14 cellular contexts compared by ENCODE assay signal in the genomic region with DNA sequence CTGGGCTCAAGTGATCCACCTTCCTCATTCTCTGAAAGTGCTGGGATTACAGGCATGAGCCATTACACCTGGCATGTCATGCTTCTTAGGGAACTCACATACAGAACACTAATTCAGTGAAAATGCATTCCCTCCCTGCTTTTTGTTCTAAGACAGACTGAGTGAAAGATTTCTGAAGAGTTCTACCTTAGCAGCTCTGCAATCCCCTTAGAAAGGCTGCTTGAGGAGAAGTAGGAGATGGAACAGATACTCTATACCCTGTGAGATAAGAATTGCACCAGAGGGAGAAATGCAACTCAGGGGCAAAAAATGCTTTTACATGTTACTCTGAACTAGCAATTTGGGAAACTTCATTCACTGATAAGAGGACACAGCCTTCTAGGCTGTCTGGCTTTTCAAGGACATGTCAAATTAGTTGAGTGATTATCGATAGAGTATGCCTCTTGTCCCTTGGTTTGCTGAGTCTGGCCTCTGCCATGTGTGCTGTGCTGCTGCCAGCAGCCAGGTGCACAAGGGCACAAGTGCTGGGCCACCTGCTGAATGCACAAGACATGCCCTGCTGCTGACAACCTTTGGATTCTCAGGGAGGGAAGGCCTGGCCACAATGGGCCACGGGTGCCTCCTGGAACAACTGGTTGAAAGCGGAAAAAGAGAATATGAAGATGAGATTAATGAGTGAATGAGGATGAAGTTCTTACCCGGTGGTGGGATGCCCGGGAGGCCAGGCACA. TPM values are rescaled to one million over a fixed set of nuclear protein-coding genes. Genes with fewer than 3 reads are reported as not detected.
DNase-seq lines count a peak whose midpoint lies in the region; ATAC-seq and TF ChIP-seq lines count a peak whose summit lies in the region.
"Had no signal": no experiment of that assay in that cellular context is flagged by ENCODE, and none has a peak within 500 bp of the region (broad histone marks: within the 10 kb centered on the region; RNA-seq: fewer than 3 reads in every experiment).

No MANE protein-coding gene starts in this region.

- no peak for TF ChIP-seq POLR2A in thyroid gland (IDR thresholded peaks at IDR 0.05)

- peak; percentile 93 for ATAC-seq in left lobe of liver
- ATAC-seq in HG02759 (IDR thresholded peaks at IDR 0.05; ENCODE audit: unreplicated experiment) = no peak
- ATAC-seq: K562 had no signal

- no peaks in the 10 kb centered on the region for H3K27me3 Mint-ChIP-seq in activated T-helper 1 cell treated with anti-CD3 and anti-CD28 coated beads, Interleukin-12 subunit alpha, Interleukin-12 subunit beta, Interleukin-2, Interleukin-4 antibody, amounts not matched to agents 30 ng/mL and 10 ng/mL and 1 ng/mL, durations not matched to agents 14 hours and 24 hours and 36 hours (ENCODE audit: insufficient read depth)

- H3K36me3 ChIP-seq in cardiac muscle cell = peaks cover 33% of the 10 kb centered on the region
- peaks cover 53% of the 10 kb centered on the region for H3K36me3 ChIP-seq in right atrium auricular region
- peaks cover 13 to 19% of the 10 kb centered on the region in 2 donors for H3K36me3 ChIP-seq in thyroid gland

- no peaks in the 10 kb centered on the region for H3K9me3 Mint-ChIP-seq in activated T-helper 1 cell treated with anti-CD3 and anti-CD28 coated beads, Interleukin-12 subunit alpha, Interleukin-12 subunit beta, Interleukin-2, Interleukin-4 antibody, amounts not matched to agents 30 ng/mL and 10 ng/mL and 1 ng/mL, durations not matched to agents 14 hours and 24 hours and 36 hours
- H3K9me3 Mint-ChIP-seq: T-helper 1 cell treated with Interleukin-12 subunit alpha and Interleukin-12 subunit beta and Interleukin-4 antibody, amounts not matched to agents 30 μg/mL and 1 μg/mL, for 36 hours had no signal

- TF ChIP-seq CTCF in cardiac muscle cell (IDR thresholded peaks at IDR 0.05; ENCODE audit: low read depth, low read length) = no peak
- no peak for TF ChIP-seq CTCF in right atrium auricular region (IDR thresholded peaks at IDR 0.05)
- TF ChIP-seq CTCF in thyroid gland (IDR thresholded peaks at IDR 0.05) = no peak

- peak overlapping the region; percentile 72 for H3K27ac ChIP-seq in cardiac muscle cell
- H3K27ac ChIP-seq in right atrium auricular region = no peak overlapping the region
- peak overlapping the region in 2 of 3 donors; percentile 41 to 71 for H3K27ac ChIP-seq in thyroid gland

- H3K27me3 ChIP-seq in cardiac muscle cell (no peaks in the 10 kb centered on the region), right atrium auricular region (no peaks in the 10 kb centered on the region), thyroid gland (no peaks in the 10 kb centered on the region)

- no peak overlapping the region for H3K27ac Mint-ChIP-seq in activated T-helper 1 cell treated with anti-CD3 and anti-CD28 coated beads, Interleukin-12 subunit alpha, Interleukin-12 subunit beta, Interleukin-2, Interleukin-4 antibody, amounts not matched to agents 30 ng/mL and 10 ng/mL and 1 ng/mL, durations not matched to agents 14 hours and 24 hours and 36 hours
- H3K27ac Mint-ChIP-seq: T-helper 1 cell treated with Interleukin-12 subunit alpha and Interleukin-12 subunit beta and Interleukin-4 antibody, amounts not matched to agents 30 μg/mL and 1 μg/mL, for 36 hours had no signal

- intact Hi-C loops in thyroid gland (cut with DNase I) = no loop called here
- intact Hi-C loops in activated T-helper 1 cell treated with anti-CD3 and anti-CD28 coated beads, Interleukin-12 subunit alpha, Interleukin-12 subunit beta, Interleukin-2, Interleukin-4 antibody, amounts not matched to agents 30 ng/mL and 10 ng/mL and 1 ng/mL, durations not matched to agents 14 hours and 24 hours and 36 hours (cut with micrococcal nuclease) = no loop called here

- H3K36me3 Mint-ChIP-seq in activated T-helper 1 cell treated with anti-CD3 and anti-CD28 coated beads, Interleukin-12 subunit alpha, Interleukin-12 subunit beta, Interleukin-2, Interleukin-4 antibody, amounts not matched to agents 30 ng/mL and 10 ng/mL and 1 ng/mL, durations not matched to agents 14 hours and 24 hours and 36 hours (ENCODE audit: low read depth) = peaks cover 21% of the 10 kb centered on the region

- H3K4me3 ChIP-seq in cardiac muscle cell (no peak overlapping the region), right atrium auricular region (no peak overlapping the region), thyroid gland (replicated peaks in 1 of 3) (no peak overlapping the region)
- H3K4me3 ChIP-seq: K562 had no signal

- 85 to 90% methylated on average over 5 of the region's 5 CpGs for WGBS in thyroid gland, 2 donors

- no peaks in the 10 kb centered on the region for H3K9me3 ChIP-seq in cardiac muscle cell (ENCODE audit: low read depth)
- H3K9me3 ChIP-seq in right atrium auricular region = no peaks in the 10 kb centered on the region
- no peaks in the 10 kb centered on the region for H3K9me3 ChIP-seq in thyroid gland

- DNase-seq in cardiac muscle cell (ENCODE audit: low read depth in 1 of 2, low spot score in 1 of 2) (no peak), right atrium auricular region (ENCODE audit: low spot score) (no peak), NCI-H69 (lab: John Stamatoyannopoulos, UW) (peak; percentile 17), left lobe of liver (ENCODE audit: low spot score) (peak; percentile 68), thyroid gland (no peak), nucleus accumbens (lab: John Stamatoyannopoulos, UW) (no peak)
- DNase-seq in activated T-helper 1 cell treated with anti-CD3 and anti-CD28 coated beads, Interleukin-12 subunit alpha, Interleukin-12 subunit beta, Interleukin-2, Interleukin-4 antibody, amounts not matched to agents 30 ng/mL and 10 ng/mL and 1 ng/mL, durations not matched to agents 14 hours and 24 hours and 36 hours (ENCODE audit: low spot score) = no peak
- DNase-seq: HCEC 1CT, NCI-H2227 treated with DMSO at 0.1 percent for 48 hours, NCI-H82 had no signal

- peaks cover 3% of the 10 kb centered on the region for H3K4me1 ChIP-seq in cardiac muscle cell (ENCODE audit: low read depth)
- peaks cover 0 to 25% of the 10 kb centered on the region in 2 donors for H3K4me1 ChIP-seq in right atrium auricular region
- peaks cover 30 to 58% of the 10 kb centered on the region in 2 donors for H3K4me1 ChIP-seq in thyroid gland

- no peaks in the 10 kb centered on the region for H3K4me1 Mint-ChIP-seq in activated T-helper 1 cell treated with anti-CD3 and anti-CD28 coated beads, Interleukin-12 subunit alpha, Interleukin-12 subunit beta, Interleukin-2, Interleukin-4 antibody, amounts not matched to agents 30 ng/mL and 10 ng/mL and 1 ng/mL, durations not matched to agents 14 hours and 24 hours and 36 hours (ENCODE audit: low read depth)

- no peak overlapping the region for H3K4me3 Mint-ChIP-seq in activated T-helper 1 cell treated with anti-CD3 and anti-CD28 coated beads, Interleukin-12 subunit alpha, Interleukin-12 subunit beta, Interleukin-2, Interleukin-4 antibody, amounts not matched to agents 30 ng/mL and 10 ng/mL and 1 ng/mL, durations not matched to agents 14 hours and 24 hours and 36 hours
- H3K4me3 Mint-ChIP-seq: T-helper 1 cell treated with Interleukin-12 subunit alpha and Interleukin-12 subunit beta and Interleukin-4 antibody, amounts not matched to agents 30 μg/mL and 1 μg/mL, for 36 hours had no signal

RNA-seq across cellular contexts. Expression of a gene that starts 17.8 kb away (rescaled TPM):
- total RNA-seq in cardiac muscle cell (1.0 and 23.8 TPM in 2 replicates), right atrium auricular region (1 to 10 TPM; 1.2 to 3.1 TPM), left lobe of liver (7.4 TPM), thyroid gland (10 to 100 TPM in 2 of 4 donors, 1 to 10 TPM in 2; 4.8 to 34.3 (median 9.4) TPM)
- 64.7 and 89.3 TPM in 2 replicates for polyA plus RNA-seq in cardiac muscle cell
- 14.1 and 17.1 TPM in 2 replicates for total RNA-seq in activated T-helper 1 cell treated with anti-CD3 and anti-CD28 coated beads, Interleukin-12 subunit alpha, Interleukin-12 subunit beta, Interleukin-2, Interleukin-4 antibody, amounts not matched to agents 30 ng/mL and 10 ng/mL and 1 ng/mL, durations not matched to agents 14 hours and 24 hours and 36 hours

RNA-seq across cellular contexts. Expression of a gene that starts 20.5 kb away (rescaled TPM):
- total RNA-seq in cardiac muscle cell = 214 and 233 TPM in 2 replicates
- polyA plus RNA-seq in cardiac muscle cell = 113 and 120 TPM in 2 replicates
- total RNA-seq in right atrium auricular region = 100 to 1,000 TPM in 1 of 2 donors, 10 to 100 TPM in 1; 94.0 to 146 TPM
- 4.1 TPM for total RNA-seq in left lobe of liver
- 10 to 100 TPM; 40.5 to 55.1 (median 45.0) TPM for total RNA-seq in thyroid gland
- 60.8 and 61.7 TPM in 2 replicates for total RNA-seq in activated T-helper 1 cell treated with anti-CD3 and anti-CD28 coated beads, Interleukin-12 subunit alpha, Interleukin-12 subunit beta, Interleukin-2, Interleukin-4 antibody, amounts not matched to agents 30 ng/mL and 10 ng/mL and 1 ng/mL, durations not matched to agents 14 hours and 24 hours and 36 hours

RNA-seq across cellular contexts. Expression of a gene that starts 59.1 kb away (rescaled TPM):
- 0.81 and 2.2 TPM in 2 replicates for total RNA-seq in cardiac muscle cell
- 0.91 TPM in 1 of 2 replicates, not detected in the other for polyA plus RNA-seq in cardiac muscle cell
- total RNA-seq in right atrium auricular region = 10 to 100 TPM; 46.5 to 62.6 TPM
- total RNA-seq in left lobe of liver = 71.5 TPM
- total RNA-seq in thyroid gland = 100 to 1,000 TPM in 1 of 4 donors, 10 to 100 TPM in 3; 31.8 to 100 (median 67.4) TPM
- total RNA-seq in activated T-helper 1 cell treated with anti-CD3 and anti-CD28 coated beads, Interleukin-12 subunit alpha, Interleukin-12 subunit beta, Interleukin-2, Interleukin-4 antibody, amounts not matched to agents 30 ng/mL and 10 ng/mL and 1 ng/mL, durations not matched to agents 14 hours and 24 hours and 36 hours = 0.05 and 0.16 TPM in 2 replicates
- total RNA-seq: M059J had no signal

Comparison
In these comparisons a context has a peak if more than half of its experiments do, and no peak if none do; other contexts are left out.
1. H3K27ac ChIP-seq: peak in cardiac muscle cell (single experiment) and thyroid gland (2 of 3); none in right atrium auricular region (0 of 2).
2. RNA of a gene that starts 59.1 kb away (total RNA-seq): 31.8 to 100 TPM in thyroid gland, 71.5 TPM in left lobe of liver (single experiment) and 46.5 to 62.6 TPM in right atrium auricular region; 0.81 to 2.2 TPM in cardiac muscle cell and 0.05 to 0.16 TPM in activated T-helper 1 cell treated with anti-CD3 and anti-CD28 coated beads, Interleukin-12 subunit alpha, Interleukin-12 subunit beta, Interleukin-2, Interleukin-4 antibody, amounts not matched to agents 30 ng/mL and 10 ng/mL and 1 ng/mL, durations not matched to agents 14 hours and 24 hours and 36 hours; every median in the first group is over 10 times any median in the second.
3. DNase-seq: peak in NCI-H69 (single experiment) and left lobe of liver (single experiment); none in cardiac muscle cell (0 of 2), right atrium auricular region (single experiment), thyroid gland (0 of 2), activated T-helper 1 cell treated with anti-CD3 and anti-CD28 coated beads, Interleukin-12 subunit alpha, Interleukin-12 subunit beta, Interleukin-2, Interleukin-4 antibody, amounts not matched to agents 30 ng/mL and 10 ng/mL and 1 ng/mL, durations not matched to agents 14 hours and 24 hours and 36 hours (single experiment) and nucleus accumbens (0 of 56).